Comparison of ENCODE assay signal across 22 cellular contexts in the genomic region with DNA sequence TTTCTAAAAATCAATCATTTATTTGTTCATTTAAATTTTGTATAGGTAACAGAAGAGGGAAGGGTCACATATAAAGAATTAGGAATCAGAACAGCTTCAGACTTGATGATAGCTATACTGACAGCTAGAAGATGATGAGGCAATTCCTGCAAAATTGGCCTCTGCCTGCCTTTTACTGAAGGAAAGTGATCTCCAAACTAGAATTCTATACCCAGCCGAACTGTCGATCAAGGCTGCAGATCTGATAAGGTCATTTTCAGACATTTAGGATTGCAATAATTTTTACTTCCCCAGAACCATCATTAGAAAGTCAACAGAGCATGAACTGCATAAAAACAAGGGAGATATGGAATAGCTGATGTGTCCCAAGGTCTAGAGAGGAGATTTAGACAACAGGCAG.
DNase-seq lines count a peak whose midpoint lies in the region; ATAC-seq, FAIRE-seq and TF ChIP-seq lines count a peak whose summit lies in the region.
"Had no signal": no experiment of that assay in that cellular context is flagged by ENCODE, and none has a peak within 500 bp of the region (broad histone marks: within the 10 kb centered on the region; RNA-seq: fewer than 3 reads in every experiment).

No MANE protein-coding gene starts in this region.

- H4K20me1 ChIP-seq in mammary epithelial cell (ENCODE audit: insufficient read depth, low read length) (no peaks in the 10 kb centered on the region), K562 (replicated peaks; ENCODE audit: control insufficient read depth, insufficient read depth, low read length) (0 out of 2 replicates have a peak, but pooled peaks cover under 1% of the 10 kb centered on the region)
- H4K20me1 ChIP-seq: BLaER1 treated with 17β-estradiol and CSF1 and Interleukin-3, amounts not matched to agents 10 nM and 100 nM had no signal

- H3K79me2 ChIP-seq in mammary epithelial cell (ENCODE audit: insufficient read depth, low read length) = no peaks in the 10 kb centered on the region
- no peaks in the 10 kb centered on the region for H3K79me2 ChIP-seq in K562 (ENCODE audit: control insufficient read depth, insufficient read depth, low read length)

- DNase-seq in mammary epithelial cell = no peak
- DNase-seq in breast epithelium (ENCODE audit: low spot score in 2 of 2) = no peak
- peak; percentile 26 for DNase-seq in OCI-M1 (lab: John Stamatoyannopoulos, UW)
- no peak for DNase-seq in K562 (ENCODE audit: extremely low read depth in 1 of 4, low spot score in 3 of 4)
- DNase-seq in epithelial cell of prostate (ENCODE audit: low read depth, low spot score) = no peak
- no peak for DNase-seq in omental fat pad (ENCODE audit: low spot score)
- no peak for DNase-seq in left colon
- DNase-seq: AML-193; Caco-2; Calu3; CD8-positive, alpha-beta T cell; DMS79 treated with DMSO at 0.1 percent for 48 hours; GF-D8 had no signal

- H3K36me3 ChIP-seq in mammary epithelial cell (ENCODE audit: insufficient read depth, low read length) = no peaks in the 10 kb centered on the region
- no peaks in the 10 kb centered on the region for H3K36me3 ChIP-seq in breast epithelium
- no peaks in the 10 kb centered on the region for H3K36me3 ChIP-seq in K562 (ENCODE audit: control insufficient read depth, insufficient read depth, low read length)
- H3K36me3 ChIP-seq: BLaER1 treated with 17β-estradiol and CSF1 and Interleukin-3, amounts not matched to agents 10 nM and 100 nM had no signal

- H3K4me2 ChIP-seq in mammary epithelial cell (ENCODE audit: insufficient read depth, low read depth, low read length) = peak overlapping the region; percentile 92
- H3K4me2 ChIP-seq in K562 (ENCODE audit: insufficient read depth, low read length) = no peak overlapping the region
- H3K4me2 ChIP-seq: A549 had no signal

- no peak overlapping the region for H3K9ac ChIP-seq in mammary epithelial cell (ENCODE audit: insufficient read depth, low read length)
- no peak overlapping the region for H3K9ac ChIP-seq in K562 (ENCODE audit: insufficient read depth in 1 of 2, low read depth in 2 of 2, low read length in 2 of 2)
- H3K9ac ChIP-seq: BLaER1 treated with 17β-estradiol and CSF1 and Interleukin-3, amounts not matched to agents 10 nM and 100 nM had no signal

- no peak for TF ChIP-seq EP300 in K562 (IDR thresholded peaks at IDR 0.05; ENCODE audit: low read length)

- peaks cover 30% of the 10 kb centered on the region for H3K4me1 ChIP-seq in mammary epithelial cell (ENCODE audit: insufficient read depth, low read length)
- no peaks in the 10 kb centered on the region for H3K4me1 ChIP-seq in breast epithelium
- peaks cover 4 to 6% of the 10 kb centered on the region in 2 experiments; a peak in 4 of 5 replicates for H3K4me1 ChIP-seq in K562 (replicated peaks in 1 of 2; ENCODE audit: control insufficient read depth in 2 of 2, insufficient read depth in 2 of 2, low read length in 2 of 2)
- H3K4me1 ChIP-seq: A549, Caco-2 had no signal

- no peaks in the 10 kb centered on the region for H3K9me1 ChIP-seq in K562 (ENCODE audit: control insufficient read depth, insufficient read depth, low read length)

- 100% methylated on average over 2 of the region's 2 CpGs for WGBS in mammary epithelial cell (ENCODE audit: low coverage, missing lambda C conversion rate)
- 22% methylated on average over 2 of the region's 2 CpGs for WGBS in K562 (ENCODE audit: insufficient coverage, low coverage, missing lambda C conversion rate)

- dilution Hi-C loops in mammary epithelial cell (cut with HindIII; ENCODE audit: low sequenced_read_pairs) = no loop called here

- H2AFZ ChIP-seq in mammary epithelial cell (ENCODE audit: low read depth, low read length) = no peak overlapping the region
- no peak overlapping the region for H2AFZ ChIP-seq in K562 (ENCODE audit: low read depth, low read length)

- TF ChIP-seq CTCF in mammary epithelial cell (conservative IDR thresholded peaks at IDR 0.05 in 1 of 2, IDR thresholded peaks at IDR 0.05 in 1 of 2; ENCODE audit: extremely low read depth in 1 of 2, insufficient read depth in 1 of 2, low read depth in 1 of 2, low read length in 2 of 2) = no peak
- TF ChIP-seq CTCF in breast epithelium (IDR thresholded peaks at IDR 0.05) = no peak
- no peak for TF ChIP-seq CTCF in K562 (IDR thresholded peaks at IDR 0.05 in 2 of 3, conservative IDR thresholded peaks at IDR 0.05 in 1 of 3; ENCODE audit: insufficient read depth in 2 of 3, low read depth in 1 of 3, low read length in 3 of 3)
- TF ChIP-seq CTCF in omental fat pad (IDR thresholded peaks at IDR 0.05) = no peak

- CTCF ChIA-PET in mammary epithelial cell (lab: Charles Lee; ENCODE audit: low non-redundant PET) = no interaction called here
- CTCF ChIA-PET in K562 (lab: Yijun Ruan, JAX; ENCODE audit: low intra/inter-chr PET ratio) = no interaction called here

- no peak for FAIRE-seq in K562 (lab: Jason Lieb, UNC)
- FAIRE-seq: A549, D721Med, G401.6, GM12891, GM19239 had no signal

- in situ Hi-C loops in mammary epithelial cell (cut with MboI; ENCODE audit: low sequenced_read_pairs in 2 of 2) = loop anchor here in 1 of 2 donors (10.0 kb wide), 1 partner anchor 69 kb away; no protein-coding TSS in a partner anchor
- in situ Hi-C loops in K562 (cut with MboI) = no loop called here

- intact Hi-C loops in mammary epithelial cell (cut with micrococcal nuclease) (loop anchor here (1.0 kb wide), 1 partner anchor 12 kb away; no protein-coding TSS in a partner anchor), breast epithelium (cut with DNase I; ENCODE audit: low total_unique reads) (no loop called here), K562 (cut with micrococcal nuclease) (no loop called here), left colon (cut with DNase I, micrococcal nuclease) (no loop called here)

- TF ChIP-seq POLR2A in breast epithelium (IDR thresholded peaks at IDR 0.05) (no peak), K562 (conservative IDR thresholded peaks at IDR 0.05) (no peak)

- TF ChIP-seq RAD21 in K562 (CRISPR knock-in tag; conservative IDR thresholded peaks at IDR 0.05 in 1 of 2, IDR thresholded peaks at IDR 0.05 in 1 of 2) = no peak

- H3K4me3 ChIP-seq in mammary epithelial cell (replicated peaks in 1 of 3; ENCODE audit: insufficient read depth in 1 of 3, low read depth in 2 of 3, low read length in 3 of 3) = no peak overlapping the region
- H3K4me3 ChIP-seq in breast epithelium = no peak overlapping the region
- H3K4me3 ChIP-seq in K562 = no peak overlapping the region
- H3K4me3 ChIP-seq: A549; BLaER1 treated with 17β-estradiol and CSF1 and Interleukin-3, amounts not matched to agents 10 nM and 100 nM had no signal

- POLR2A ChIA-PET in K562 (lab: Yijun Ruan, JAX) = no interaction called here

- no peak for ATAC-seq in K562
- no peak for ATAC-seq in omental fat pad (ENCODE audit: low FRiP score)
- no peak for ATAC-seq in left colon
- no peak for ATAC-seq in GM21717 (IDR thresholded peaks at IDR 0.05; ENCODE audit: unreplicated experiment)
- ATAC-seq: A549; CD8-positive, alpha-beta T cell had no signal

- BruUV-seq in mammary epithelial cell (replicated peaks; lab: Mats Ljungman, UMichigan) (no TSS peak), K562 (replicated peaks; lab: Mats Ljungman, UMichigan) (no TSS peak)

- H3K9me3 ChIP-seq in mammary epithelial cell (replicated peaks; ENCODE audit: insufficient read depth, low read length) (no peaks in the 10 kb centered on the region), breast epithelium (no peaks in the 10 kb centered on the region), K562 (replicated peaks; ENCODE audit: control insufficient read depth, insufficient read depth, low read depth, low read length) (peaks cover 14% of the 10 kb centered on the region)
- H3K9me3 ChIP-seq: A549, Caco-2 had no signal

- H3K27me3 ChIP-seq in mammary epithelial cell (ENCODE audit: insufficient read depth, low read length) (no peaks in the 10 kb centered on the region), breast epithelium (no peaks in the 10 kb centered on the region), K562 (ENCODE audit: control insufficient read depth in 2 of 2, insufficient read depth in 2 of 2, low read length in 2 of 2) (peaks cover 0 to 11% of the 10 kb centered on the region in 2 experiments; a peak in 2 of 5 replicates)

- H3K27ac ChIP-seq in mammary epithelial cell (ENCODE audit: insufficient read depth, low read depth, low read length) (no peak overlapping the region), breast epithelium (no peak overlapping the region), K562 (ENCODE audit: extremely low read depth, low read depth, low read length) (peak overlapping the region; percentile 44; the same call in 2 of the 3 replicates), epithelial cell of prostate (peak overlapping the region; percentile 59)
- H3K27ac ChIP-seq: 22Rv1; A549; BLaER1 treated with 17β-estradiol and CSF1 and Interleukin-3, amounts not matched to agents 10 nM and 100 nM; C4-2B had no signal

TF ChIP-seq in K562, 482 proteins besides CTCF, POLR2A, EP300 and RAD21:
- TF ChIP-seq SMARCA5 (IDR thresholded peaks at IDR 0.05) (0 out of 2 replicates have a peak, but pooled peaks have one; percentile 25), CBX5 (IDR thresholded peaks at IDR 0.05; ENCODE audit: borderline replicate concordance, low read depth) (peak; percentile 20; the same call in 1 of the 2 replicates), ELF1 (tag; IDR thresholded peaks at IDR 0.05) (peak; percentile 32; the same call in 1 of the 2 replicates), RBM25 (IDR thresholded peaks at IDR 0.05; ENCODE audit: low read depth, low read length, severe bottlenecking) (no peak), ZFP1 (CRISPR knock-in tag; IDR thresholded peaks at IDR 0.05) (peak; percentile 99)

Comparison
In these comparisons a context has a peak if more than half of its experiments do, and no peak if none do; other contexts are left out.
1. H3K27ac ChIP-seq: peak in K562 (single experiment) and epithelial cell of prostate (single experiment); none in mammary epithelial cell (single experiment) and breast epithelium (0 of 2).